ENCODE assay signal across 8 cellular contexts in genomic region chr7:148912758-148913541, GRCh38. TPM values are rescaled to one million over a fixed set of nuclear protein-coding genes. Genes with fewer than 3 reads are reported as not detected.
DNase-seq lines count a peak whose midpoint lies in the region; ATAC-seq and TF ChIP-seq lines count a peak whose summit lies in the region.

No MANE protein-coding gene starts in this region.

- TF ChIP-seq EP300 in SK-N-SH (IDR thresholded peaks at IDR 0.05; ENCODE audit: borderline replicate concordance in 1 of 2, low read depth in 1 of 2, low read length in 1 of 2), result no peak
- no peak for TF ChIP-seq EP300 in upper lobe of left lung (IDR thresholded peaks at IDR 0.05)

- H3K79me2 ChIP-seq in SK-N-SH (ENCODE audit: insufficient read depth) (no peaks in the 10 kb centered on the region), osteoblast (ENCODE audit: insufficient read depth, low read length) (no peaks in the 10 kb centered on the region)

- H3K9me3 ChIP-seq in SK-N-SH (no peaks in the 10 kb centered on the region), upper lobe of left lung (no peaks in the 10 kb centered on the region), osteoblast (ENCODE audit: low read depth, low read length) (no peaks in the 10 kb centered on the region)
- no peaks in the 10 kb centered on the region for H3K9me3 ChIP-seq in effector memory CD4-positive, alpha-beta T cell (ENCODE audit: control insufficient read depth, low read length)

- H3K27ac ChIP-seq in SK-N-SH (ENCODE audit: low read depth in 2 of 2, low read length in 1 of 2) (no peak overlapping the region), upper lobe of left lung (no peak overlapping the region), osteoblast (ENCODE audit: low read depth, low read length) (no peak overlapping the region)
- peak overlapping the region; percentile 58 for H3K27ac ChIP-seq in effector memory CD4-positive, alpha-beta T cell (ENCODE audit: insufficient read depth, low read length, poor library complexity, severe bottlenecking)

- CTCF ChIA-PET in SK-N-SH (lab: Yijun Ruan, JAX), result interaction anchor here (1.0 to 2.8 kb wide), 6 partner anchors 10 to 337 kb away, joined by 3 to 11 read pairs (median 4); no protein-coding TSS in a partner anchor

- H3K27me3 ChIP-seq in SK-N-SH (ENCODE audit: insufficient read depth) (peaks cover 17% of the 10 kb centered on the region; the same call in 1 of the 2 replicates), upper lobe of left lung (no peaks in the 10 kb centered on the region), osteoblast (ENCODE audit: insufficient read depth, low read length) (peaks cover 54% of the 10 kb centered on the region)
- H3K27me3 ChIP-seq in effector memory CD4-positive, alpha-beta T cell (replicated peaks; ENCODE audit: control insufficient read depth, insufficient read depth, low read length, poor library complexity, severe bottlenecking), result no peaks in the 10 kb centered on the region

- H3K4me3 ChIP-seq in SK-N-SH (ENCODE audit: low read depth in 2 of 2, low read length in 1 of 2) (no peak overlapping the region), upper lobe of left lung (no peak overlapping the region), osteoblast (ENCODE audit: insufficient read depth, low read length) (no peak overlapping the region)
- peak overlapping the region; percentile 9 for H3K4me3 ChIP-seq in effector memory CD4-positive, alpha-beta T cell (ENCODE audit: insufficient read depth, low read depth, low read length, poor library complexity, severe bottlenecking)

- ATAC-seq in GM18502 (IDR thresholded peaks at IDR 0.05; ENCODE audit: poor library complexity, unreplicated experiment), result peak; percentile 63
- ATAC-seq in HG02571 (IDR thresholded peaks at IDR 0.05; ENCODE audit: unreplicated experiment), result peak; percentile 39
- ATAC-seq in upper lobe of left lung (ENCODE audit: low FRiP score in 2 of 2), result no peak

- TF ChIP-seq POLR2A in upper lobe of left lung (IDR thresholded peaks at IDR 0.05), result no peak

- POLR2A ChIA-PET in SK-N-SH (lab: Yijun Ruan, JAX), result no interaction called here

- 79% methylated on average over 8 of the region's 8 CpGs for WGBS in SK-N-SH (ENCODE audit: low lambda C conversion rate)
- WGBS in upper lobe of left lung, 2 donors, result 79 to 80% methylated on average over 8 of the region's 8 CpGs

- TF ChIP-seq RAD21 in SK-N-SH (IDR thresholded peaks at IDR 0.05; ENCODE audit: low read length), result no peak

- no peak overlapping the region for H2AFZ ChIP-seq in SK-N-SH (ENCODE audit: low read depth)
- no peak overlapping the region for H2AFZ ChIP-seq in osteoblast (ENCODE audit: low read length)

- no peak overlapping the region for H3K4me2 ChIP-seq in SK-N-SH
- H3K4me2 ChIP-seq in osteoblast (ENCODE audit: insufficient read depth, low read length), result no peak overlapping the region

- no peaks in the 10 kb centered on the region for H3K9me2 ChIP-seq in SK-N-SH

- H4K20me1 ChIP-seq in SK-N-SH (ENCODE audit: insufficient read depth) (no peaks in the 10 kb centered on the region), osteoblast (ENCODE audit: insufficient read depth, low read length) (peaks cover 8% of the 10 kb centered on the region)

- peaks cover 5% of the 10 kb centered on the region for H3F3A ChIP-seq in SK-N-SH (replicated peaks; ENCODE audit: insufficient read depth)

- H3K36me3 ChIP-seq in SK-N-SH (replicated peaks in 1 of 2; ENCODE audit: control insufficient read depth in 1 of 2, insufficient read depth in 2 of 2, low read length in 1 of 2) (no peaks in the 10 kb centered on the region), upper lobe of left lung (no peaks in the 10 kb centered on the region), osteoblast (ENCODE audit: insufficient read depth, low read length) (no peaks in the 10 kb centered on the region)
- H3K36me3 ChIP-seq in effector memory CD4-positive, alpha-beta T cell (ENCODE audit: control insufficient read depth, insufficient read depth, low read length), result no peaks in the 10 kb centered on the region

- peaks cover 7 to 9% of the 10 kb centered on the region in 2 experiments; a peak in 2 of 4 replicates for H3K4me1 ChIP-seq in SK-N-SH (ENCODE audit: control insufficient read depth in 1 of 2, insufficient read depth in 2 of 2, low read depth in 1 of 2, low read length in 1 of 2)
- H3K4me1 ChIP-seq in effector memory CD4-positive, alpha-beta T cell (ENCODE audit: control insufficient read depth, insufficient read depth, low read length, poor library complexity, severe bottlenecking), result peaks cover 49% of the 10 kb centered on the region
- H3K4me1 ChIP-seq in upper lobe of left lung, result peaks cover 0 to 5% (median 0%) of the 10 kb centered on the region in 4 donors
- H3K4me1 ChIP-seq in osteoblast (ENCODE audit: insufficient read depth, low read length), result peaks cover 30% of the 10 kb centered on the region

- DNase-seq in SK-N-SH (no peak), upper lobe of left lung (no peak), HuH-7 (ENCODE audit: low spot score) (no peak), globus pallidus (ENCODE audit: low spot score) (no peak), osteoblast (ENCODE audit: insufficient read length, low spot score, missing footprints) (no peak)
- DNase-seq in effector memory CD4-positive, alpha-beta T cell, result no peak

- H3K9ac ChIP-seq in SK-N-SH, result no peak overlapping the region

- TF ChIP-seq CTCF in SK-N-SH (IDR thresholded peaks at IDR 0.05) (no peak), upper lobe of left lung (IDR thresholded peaks at IDR 0.05) (no peak), osteoblast (IDR thresholded peaks at IDR 0.05; ENCODE audit: extremely low read depth, low read depth, low read length) (no peak)

TF ChIP-seq in SK-N-SH, 30 proteins besides CTCF, POLR2A, EP300 and RAD21:
- no peak for TF ChIP-seq EZH2phosphoT487 (IDR thresholded peaks at IDR 0.05; ENCODE audit: borderline replicate concordance, low read depth)
- peak; percentile 17; the same call in 1 of the 2 replicates for TF ChIP-seq FOSL2 (IDR thresholded peaks at IDR 0.05; ENCODE audit: borderline replicate concordance, low read depth)
- TF ChIP-seq POLR2AphosphoS5 (IDR thresholded peaks at IDR 0.05; ENCODE audit: low read depth, low read length), result no peak
- no peak for TF ChIP-seq MEF2A (IDR thresholded peaks at IDR 0.05; ENCODE audit: borderline replicate concordance, low read depth)
- TF ChIP-seq TAF1 (IDR thresholded peaks at IDR 0.05; ENCODE audit: borderline replicate concordance, low read depth, low read length), result 0 out of 2 replicates have a peak, but pooled peaks have one; percentile 17
- no peak for TF ChIP-seq RCOR1 (IDR thresholded peaks at IDR 0.05; ENCODE audit: low read length)
- no peak for TF ChIP-seq FOXM1 (IDR thresholded peaks at IDR 0.05; ENCODE audit: low read depth)
- peak; percentile 49; the same call in 1 of the 2 replicates for TF ChIP-seq TCF12 (IDR thresholded peaks at IDR 0.05)
- TF ChIP-seq JUND (IDR thresholded peaks at IDR 0.05), result peak; percentile 43; the same call in 1 of the 2 replicates
TF ChIP-seq in SK-N-SH: peak in this region for 4.

RNA-seq across cellular contexts. Expression of gene EZH2, which starts 28.9 kb away (rescaled TPM):
- 30.6 and 32.7 TPM in 2 replicates for polyA plus RNA-seq in SK-N-SH (2012; rRNA removed)
- 27.1 and 28.1 TPM in 2 replicates for polyA plus RNA-seq in SK-N-SH (2012; cell fraction: cytosol; rRNA removed)
- polyA plus RNA-seq in SK-N-SH (2012; cell fraction: nucleus; rRNA removed), result 56.9 and 84.1 TPM in 2 replicates
- total RNA-seq in upper lobe of left lung, result 1 to 10 TPM in 5 of 6 donors, under 1 TPM in 1; 0.89 to 4.6 (median 3.1) TPM
- 7.6 and 8.0 TPM in 2 replicates for total RNA-seq in osteoblast

Comparison
In these comparisons a context has a peak if more than half of its experiments do, and no peak if none do; other contexts are left out.
1. ATAC-seq: peak in GM18502 (single experiment) and HG02571 (single experiment); none in upper lobe of left lung (0 of 2).